18 cellular contexts compared by ENCODE assay signal in genomic region chr21:20970691-20971090, GRCh38. TPM values are rescaled to one million over a fixed set of nuclear protein-coding genes. Genes with fewer than 3 reads are reported as not detected.
A peak's percentile ranks its signal among the peaks of the same experiment; 100 is the strongest.
DNase-seq lines count a peak whose midpoint lies in the region; ATAC-seq, FAIRE-seq and TF ChIP-seq lines count a peak whose summit lies in the region.
"Had no signal": no experiment of that assay in that cellular context is flagged by ENCODE, and none has a peak within 500 bp of the region (broad histone marks: within the 10 kb centered on the region; RNA-seq: fewer than 3 reads in every experiment).

No MANE protein-coding gene starts in this region.

- no peak overlapping the region for H3K56ac ChIP-seq in mesendoderm (ENCODE audit: low read length)

- no peak overlapping the region for H3K27ac Mint-ChIP-seq in activated CD8-positive, alpha-beta T cell treated with anti-CD3 and anti-CD28 coated beads for 36 hours
- H3K27ac Mint-ChIP-seq: B cell; CD8-positive, alpha-beta memory T cell; IgD-negative memory B cell had no signal

- H3K4ac ChIP-seq in mesendoderm (ENCODE audit: low read depth, low read length): no peak overlapping the region

- H3K79me1 ChIP-seq in mesendoderm (ENCODE audit: low read length): no peaks in the 10 kb centered on the region

- H3K27ac ChIP-seq in angular gyrus (ENCODE audit: low read depth, low read length) (peak overlapping the region; percentile 80), mesendoderm (ENCODE audit: low read depth, low read length) (no peak overlapping the region)
- H3K27ac ChIP-seq: C4-2B, HL-60, KMS-11, RWPE1 had no signal

- H3K9me3 Mint-ChIP-seq in activated CD8-positive, alpha-beta T cell treated with anti-CD3 and anti-CD28 coated beads for 36 hours: no peaks in the 10 kb centered on the region

- no peak overlapping the region for H3K18ac ChIP-seq in mesendoderm (ENCODE audit: low read length)

- H3K79me2 ChIP-seq in mesendoderm (ENCODE audit: control insufficient read depth, insufficient read depth, low read length): no peaks in the 10 kb centered on the region

- H2BK120ac ChIP-seq in mesendoderm (ENCODE audit: low read depth, low read length): no peak overlapping the region

- H3K4me2 ChIP-seq in mesendoderm (ENCODE audit: low read length): no peak overlapping the region
- H3K4me2 ChIP-seq: KMS-11 had no signal

- DNase-seq in head of caudate nucleus: peak in 35 of 42 donors; percentile 10 to 79 (median 56)
- DNase-seq in pons (ENCODE audit: low spot score): peak; percentile 71
- DNase-seq in activated effector memory CD4-positive, alpha-beta T cell treated with anti-CD3 and anti-CD28 coated beads, Interleukin-2, amount 50 U/mL, for 16 hours: no peak
- no peak for DNase-seq in mesendoderm
- no peak for DNase-seq in activated CD8-positive, alpha-beta T cell treated with anti-CD3 and anti-CD28 coated beads for 36 hours
- no peak for DNase-seq in GM19239 (ENCODE audit: insufficient read length, low spot score)
- DNase-seq: CD8-positive, alpha-beta memory T cell; DMS79; GOT3 had no signal

- H3K27me3 ChIP-seq in mesendoderm (ENCODE audit: insufficient read depth, low read length, poor library complexity): no peaks in the 10 kb centered on the region

- no peak overlapping the region for H3K4me3 ChIP-seq in mesendoderm (ENCODE audit: low read length)
- H3K4me3 ChIP-seq: GM12878 had no signal

- no peaks in the 10 kb centered on the region for H3K4me1 ChIP-seq in mesendoderm (ENCODE audit: control insufficient read depth, low read depth, low read length)

- no peak overlapping the region for H3K9ac ChIP-seq in mesendoderm (ENCODE audit: low read length)
- H3K9ac ChIP-seq: KMS-11 had no signal

- H3K36me3 Mint-ChIP-seq in activated CD8-positive, alpha-beta T cell treated with anti-CD3 and anti-CD28 coated beads for 36 hours (ENCODE audit: low read depth): no peaks in the 10 kb centered on the region
- H3K36me3 Mint-ChIP-seq: CD8-positive, alpha-beta memory T cell; IgD-negative memory B cell had no signal

- CTCF ChIA-PET in activated CD8-positive, alpha-beta T cell treated with anti-CD3 and anti-CD28 coated beads for 36 hours (lab: Charles Lee): interaction anchor here (0.8 kb wide), 1 partner anchor 13 kb away, joined by 3 read pairs; no protein-coding TSS in a partner anchor

- TF ChIP-seq CTCF in activated CD8-positive, alpha-beta T cell treated with anti-CD3 and anti-CD28 coated beads for 36 hours (IDR thresholded peaks at IDR 0.05): no peak

- no peak overlapping the region for H3K23ac ChIP-seq in mesendoderm (ENCODE audit: low read length)

- WGBS in mesendoderm (ENCODE audit: extremely low coverage, insufficient coverage, low lambda C conversion rate): no CpG with 5 or more reads among the region's 1 CpG

- no peak overlapping the region for H2AK5ac ChIP-seq in mesendoderm (ENCODE audit: low read length)

- no peak for ATAC-seq in activated CD8-positive, alpha-beta T cell treated with anti-CD3 and anti-CD28 coated beads for 36 hours
- ATAC-seq: GM12878, Panc1 had no signal

- POLR2A ChIA-PET in activated CD8-positive, alpha-beta T cell treated with anti-CD3 and anti-CD28 coated beads for 36 hours (lab: Charles Lee): no interaction called here

- no peak overlapping the region for H2BK5ac ChIP-seq in mesendoderm (ENCODE audit: low read length)

- intact Hi-C loops in head of caudate nucleus (cut with DNase I): loop anchor here (5.0 to 10.0 kb wide), 2 partner anchors 68 to 166 kb away; no protein-coding TSS in a partner anchor
- intact Hi-C loops in activated CD8-positive, alpha-beta T cell treated with anti-CD3 and anti-CD28 coated beads for 36 hours (cut with micrococcal nuclease): no loop called here

- H3K27me3 Mint-ChIP-seq in activated CD8-positive, alpha-beta T cell treated with anti-CD3 and anti-CD28 coated beads for 36 hours: no peaks in the 10 kb centered on the region
- H3K27me3 Mint-ChIP-seq: B cell; CD8-positive, alpha-beta memory T cell; IgD-negative memory B cell had no signal

- H3K4me1 Mint-ChIP-seq in activated CD8-positive, alpha-beta T cell treated with anti-CD3 and anti-CD28 coated beads for 36 hours (ENCODE audit: low read depth): no peaks in the 10 kb centered on the region
- H3K4me1 Mint-ChIP-seq: B cell; CD8-positive, alpha-beta memory T cell; IgD-negative memory B cell had no signal

- no peak for FAIRE-seq in GM19239 (lab: Jason Lieb, UNC)
- FAIRE-seq: GM12878 had no signal

- H2BK15ac ChIP-seq in mesendoderm (replicated peaks; ENCODE audit: low read depth): no peak overlapping the region

- no peak overlapping the region for H4K8ac ChIP-seq in mesendoderm (ENCODE audit: low read depth, low read length)

- H3K4me3 Mint-ChIP-seq in activated CD8-positive, alpha-beta T cell treated with anti-CD3 and anti-CD28 coated beads for 36 hours: no peak overlapping the region
- H3K4me3 Mint-ChIP-seq: B cell; CD8-positive, alpha-beta memory T cell; IgD-negative memory B cell had no signal

- no peak overlapping the region for H4K5ac ChIP-seq in mesendoderm (ENCODE audit: low read length)

- no peaks in the 10 kb centered on the region for H3K36me3 ChIP-seq in mesendoderm (ENCODE audit: control insufficient read depth, insufficient read depth, low read length)

RNA-seq across cellular contexts. Expression of gene NCAM2, which starts 27.5 kb away (rescaled TPM):
- 0.15 TPM for polyA plus RNA-seq in mesendoderm (2013, experiment 1 of 2)
- polyA plus RNA-seq in mesendoderm (2013, experiment 2 of 2): 0.18 TPM
- not detected for total RNA-seq in activated CD8-positive, alpha-beta T cell treated with anti-CD3 and anti-CD28 coated beads for 36 hours
- total RNA-seq: B cell; CD8-positive, alpha-beta memory T cell had no signal
- polyA plus RNA-seq: CD8-positive, alpha-beta memory T cell; IgD-negative memory B cell had no signal

Comparison
In these comparisons a context has a peak if more than half of its experiments do, and no peak if none do; other contexts are left out.
1. DNase-seq: peak in head of caudate nucleus (35 of 42) and pons (single experiment); none in activated effector memory CD4-positive, alpha-beta T cell treated with anti-CD3 and anti-CD28 coated beads, Interleukin-2, amount 50 U/mL, for 16 hours (single experiment), mesendoderm (single experiment), activated CD8-positive, alpha-beta T cell treated with anti-CD3 and anti-CD28 coated beads for 36 hours (single experiment) and GM19239 (single experiment).